In genomic region chr2:235042576-235043515, GRCh38 we compare ENCODE assay signal across 18 cellular contexts.
DNase-seq lines count a peak whose midpoint lies in the region; ATAC-seq lines count a peak whose summit lies in the region.
"Had no signal": no experiment of that assay in that cellular context is flagged by ENCODE, and none has a peak within 500 bp of the region (broad histone marks: within the 10 kb centered on the region; RNA-seq: fewer than 3 reads in every experiment).

No MANE protein-coding gene starts in this region.

- H3K36me3 Mint-ChIP-seq in dendritic cell treated with granulocyte-macrophage colony-stimulating factor and Interleukin-4, amounts not matched to agents 40 ng/mL and 50 ng/mL, for 4 days (ENCODE audit: low read depth): peaks cover 15% of the 10 kb centered on the region
- H3K36me3 Mint-ChIP-seq in T-helper 2 cell treated with Interferon-gamma antibody and Interleukin-4, amounts not matched to agents 5 μg/mL and 100 μg/mL, for 36 hours (ENCODE audit: low read depth): no peaks in the 10 kb centered on the region
- H3K36me3 Mint-ChIP-seq: CD4-positive, CD25-positive, alpha-beta regulatory T cell had no signal

- H3K9me3 Mint-ChIP-seq in dendritic cell treated with granulocyte-macrophage colony-stimulating factor and Interleukin-4, amounts not matched to agents 40 ng/mL and 50 ng/mL, for 4 days: no peaks in the 10 kb centered on the region
- no peaks in the 10 kb centered on the region for H3K9me3 Mint-ChIP-seq in T-helper 2 cell treated with Interferon-gamma antibody and Interleukin-4, amounts not matched to agents 5 μg/mL and 100 μg/mL, for 36 hours
- H3K9me3 Mint-ChIP-seq: GM23338 had no signal

- H3K79me1 ChIP-seq in trophoblast cell (ENCODE audit: low read length): no peaks in the 10 kb centered on the region

- no peaks in the 10 kb centered on the region for H3K27me3 ChIP-seq in trophoblast cell (ENCODE audit: insufficient read depth, low read length)
- H3K27me3 ChIP-seq: BLaER1 had no signal

- peaks cover 10% of the 10 kb centered on the region for H3K9me3 ChIP-seq in trophoblast cell (ENCODE audit: insufficient read depth, low read depth, low read length)
- H3K9me3 ChIP-seq: BLaER1 had no signal

- intact Hi-C loops in Right ventricle myocardium superior (cut with DNase I): no loop called here
- intact Hi-C loops in left ventricle myocardium superior (cut with micrococcal nuclease): no loop called here
- intact Hi-C loops in dendritic cell treated with granulocyte-macrophage colony-stimulating factor and Interleukin-4, amounts not matched to agents 40 ng/mL and 50 ng/mL, for 4 days (cut with micrococcal nuclease): no loop called here

- peaks cover 53% of the 10 kb centered on the region for H3K4me1 Mint-ChIP-seq in dendritic cell treated with granulocyte-macrophage colony-stimulating factor and Interleukin-4, amounts not matched to agents 40 ng/mL and 50 ng/mL, for 4 days (ENCODE audit: low read depth)
- H3K4me1 Mint-ChIP-seq in T-helper 2 cell treated with Interferon-gamma antibody and Interleukin-4, amounts not matched to agents 5 μg/mL and 100 μg/mL, for 36 hours (ENCODE audit: low read depth): peaks cover 6% of the 10 kb centered on the region

- DNase-seq in Right ventricle myocardium superior (peak; percentile 36), left ventricle myocardium superior (no peak), CD1c-positive myeloid dendritic cell (ENCODE audit: extremely low spot score) (peak; percentile 13), trophoblast cell (no peak), NCI-H82 (lab: John Stamatoyannopoulos, UW) (no peak), DMS 273 (lab: John Stamatoyannopoulos, UW; ENCODE audit: unreplicated experiment) (no peak)
- DNase-seq in T-helper 2 cell treated with Interferon-gamma antibody and Interleukin-4, amounts not matched to agents 5 μg/mL and 100 μg/mL, for 36 hours (ENCODE audit: low spot score): no peak
- DNase-seq: 8988T; AML-193; Calu3; CD4-positive, CD25-positive, alpha-beta regulatory T cell; DMS79; H7 had no signal

- WGBS in trophoblast cell (ENCODE audit: extremely low coverage, insufficient coverage, insufficient read length): no CpG with 5 or more reads among the region's 49 CpGs

- H2BK5ac ChIP-seq in trophoblast cell (ENCODE audit: low read depth, low read length, poor library complexity): no peak overlapping the region

- peaks cover 0 to 4% of the 10 kb centered on the region in 2 experiments for H3K4me1 ChIP-seq in trophoblast cell (ENCODE audit: control insufficient read depth in 1 of 2, insufficient read depth in 2 of 2, low read length in 2 of 2)

- H3K27ac ChIP-seq in trophoblast cell (ENCODE audit: low read depth, low read length): no peak overlapping the region
- H3K27ac ChIP-seq: HL-60 had no signal

- no peak overlapping the region for H4K8ac ChIP-seq in trophoblast cell (ENCODE audit: low read depth, low read length)

- H3K4me2 ChIP-seq in trophoblast cell (ENCODE audit: low read length): no peak overlapping the region
- H3K4me2 ChIP-seq: GM23338 had no signal

- H3K23ac ChIP-seq in trophoblast cell (ENCODE audit: low read length): no peak overlapping the region

- H3K4me3 ChIP-seq in trophoblast cell (ENCODE audit: low read depth, low read length): no peak overlapping the region
- H3K4me3 ChIP-seq: BLaER1, GM12878, GM23338 had no signal

- H3K27ac Mint-ChIP-seq in dendritic cell treated with granulocyte-macrophage colony-stimulating factor and Interleukin-4, amounts not matched to agents 40 ng/mL and 50 ng/mL, for 4 days: peak overlapping the region; percentile 5
- no peak overlapping the region for H3K27ac Mint-ChIP-seq in T-helper 2 cell treated with Interferon-gamma antibody and Interleukin-4, amounts not matched to agents 5 μg/mL and 100 μg/mL, for 36 hours
- H3K27ac Mint-ChIP-seq: CD4-positive, CD25-positive, alpha-beta regulatory T cell; GM23338 had no signal

- H3K27me3 Mint-ChIP-seq in dendritic cell treated with granulocyte-macrophage colony-stimulating factor and Interleukin-4, amounts not matched to agents 40 ng/mL and 50 ng/mL, for 4 days: peaks cover 1% of the 10 kb centered on the region
- H3K27me3 Mint-ChIP-seq in T-helper 2 cell treated with Interferon-gamma antibody and Interleukin-4, amounts not matched to agents 5 μg/mL and 100 μg/mL, for 36 hours (ENCODE audit: low read depth): peaks cover 2% of the 10 kb centered on the region
- H3K27me3 Mint-ChIP-seq: CD4-positive, CD25-positive, alpha-beta regulatory T cell had no signal

- H3K79me2 ChIP-seq in trophoblast cell (ENCODE audit: control insufficient read depth, insufficient read depth, low read length, poor library complexity): no peaks in the 10 kb centered on the region

- H3K18ac ChIP-seq in trophoblast cell (ENCODE audit: low read length): peak overlapping the region; percentile 11

- peaks cover 53 to 59% of the 10 kb centered on the region in 2 experiments for H3K36me3 ChIP-seq in trophoblast cell (ENCODE audit: control insufficient read depth in 1 of 2, insufficient read depth in 2 of 2, low read length in 2 of 2)
- H3K36me3 ChIP-seq: BLaER1 had no signal

- no peak overlapping the region for H3K4me3 Mint-ChIP-seq in dendritic cell treated with granulocyte-macrophage colony-stimulating factor and Interleukin-4, amounts not matched to agents 40 ng/mL and 50 ng/mL, for 4 days
- no peak overlapping the region for H3K4me3 Mint-ChIP-seq in T-helper 2 cell treated with Interferon-gamma antibody and Interleukin-4, amounts not matched to agents 5 μg/mL and 100 μg/mL, for 36 hours
- H3K4me3 Mint-ChIP-seq: CD4-positive, CD25-positive, alpha-beta regulatory T cell; GM23338 had no signal

- no peak overlapping the region for H3K4ac ChIP-seq in trophoblast cell (ENCODE audit: low read depth, low read length)

- no peak overlapping the region for H2BK12ac ChIP-seq in trophoblast cell (ENCODE audit: low read length)

- H3K9ac ChIP-seq in trophoblast cell (ENCODE audit: low read length): no peak overlapping the region
- H3K9ac ChIP-seq: BLaER1 had no signal

- no peak overlapping the region for H3K14ac ChIP-seq in trophoblast cell (ENCODE audit: low read length)

- H2AFZ ChIP-seq in trophoblast cell (ENCODE audit: insufficient read depth, low read length, poor library complexity): no peak overlapping the region
- H2AFZ ChIP-seq: GM23338 had no signal

- ATAC-seq in Right ventricle myocardium superior (ENCODE audit: poor library complexity): no peak
- no peak for ATAC-seq in left ventricle myocardium superior
- ATAC-seq: GM12878, GM23338 had no signal

- no peak overlapping the region for H4K91ac ChIP-seq in trophoblast cell (ENCODE audit: low read depth, low read length)

- H4K12ac ChIP-seq in trophoblast cell (ENCODE audit: low read depth, low read length): no peak overlapping the region

- H2BK120ac ChIP-seq in trophoblast cell (ENCODE audit: insufficient read depth, low read length, poor library complexity): no peak overlapping the region

- H2AK5ac ChIP-seq in trophoblast cell (ENCODE audit: low read length): no peak overlapping the region

Comparison
In these comparisons a context has a peak if more than half of its experiments do, and no peak if none do; other contexts are left out.
1. DNase-seq: peak in Right ventricle myocardium superior (single experiment) and CD1c-positive myeloid dendritic cell (single experiment); none in left ventricle myocardium superior (single experiment), trophoblast cell (0 of 2), NCI-H82 (single experiment), DMS 273 (single experiment) and T-helper 2 cell treated with Interferon-gamma antibody and Interleukin-4, amounts not matched to agents 5 μg/mL and 100 μg/mL, for 36 hours (single experiment).